ENCODE assay signal across 15 cellular contexts in the genomic region with DNA sequence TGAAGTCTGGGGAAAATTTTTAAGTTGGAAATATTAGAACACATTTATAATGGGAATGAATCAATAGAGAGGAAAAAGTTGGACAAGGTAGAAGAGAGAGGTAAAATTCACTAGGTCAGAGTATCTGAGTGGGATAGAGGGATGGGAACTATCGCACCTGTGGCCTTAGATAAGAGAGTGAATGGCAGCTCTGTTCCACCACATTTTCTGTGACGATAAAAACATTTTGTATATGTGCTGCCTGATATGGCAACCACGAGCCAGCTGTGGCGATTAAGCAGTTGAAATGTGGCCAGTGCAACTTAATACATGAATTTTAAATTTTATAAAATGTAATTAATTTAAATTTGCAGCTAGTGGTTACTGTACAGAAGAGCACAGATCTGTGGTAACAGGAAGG. TPM values are rescaled to one million over a fixed set of nuclear protein-coding genes. Genes with fewer than 3 reads are reported as not detected.
DNase-seq lines count a peak whose midpoint lies in the region; ATAC-seq, FAIRE-seq and TF ChIP-seq lines count a peak whose summit lies in the region.
"Had no signal": no experiment of that assay in that cellular context is flagged by ENCODE, and none has a peak within 500 bp of the region (broad histone marks: within the 10 kb centered on the region; RNA-seq: fewer than 3 reads in every experiment).

No MANE protein-coding gene starts in this region.

- H3K27me3 ChIP-seq in K562 (ENCODE audit: control insufficient read depth in 2 of 2, insufficient read depth in 2 of 2, low read length in 2 of 2): peaks cover 0 to 41% of the 10 kb centered on the region in 2 experiments; a peak in 3 of 5 replicates
- no peaks in the 10 kb centered on the region for H3K27me3 ChIP-seq in neutrophil

- no peak overlapping the region for H3K27ac ChIP-seq in K562 (ENCODE audit: extremely low read depth, low read depth, low read length)
- peak overlapping the region; percentile 92 for H3K27ac ChIP-seq in neutrophil
- H3K27ac ChIP-seq: A549, GM23248 had no signal

- WGBS in K562 (ENCODE audit: insufficient coverage, low coverage, missing lambda C conversion rate): 0% methylated on average over 4 of the region's 4 CpGs

- no peak overlapping the region for H3K4me2 ChIP-seq in K562 (ENCODE audit: insufficient read depth, low read length)
- H3K4me2 ChIP-seq: A549 had no signal

- H2AFZ ChIP-seq in K562 (ENCODE audit: low read depth, low read length): no peak overlapping the region
- H2AFZ ChIP-seq: GM23248 had no signal

- no TSS peak for BruUV-seq in K562 (replicated peaks; lab: Mats Ljungman, UMichigan)

- TF ChIP-seq POLR2A in K562 (conservative IDR thresholded peaks at IDR 0.05): no peak

- no peak for TF ChIP-seq RAD21 in K562 (CRISPR knock-in tag; conservative IDR thresholded peaks at IDR 0.05 in 1 of 2, IDR thresholded peaks at IDR 0.05 in 1 of 2)

- peaks cover 0 to 4% of the 10 kb centered on the region in 2 experiments; a peak in 2 of 5 replicates for H3K4me1 ChIP-seq in K562 (replicated peaks in 1 of 2; ENCODE audit: control insufficient read depth in 2 of 2, insufficient read depth in 2 of 2, low read length in 2 of 2)
- peaks cover 54 to 60% of the 10 kb centered on the region in 2 experiments for H3K4me1 ChIP-seq in neutrophil (ENCODE audit: control insufficient read depth in 1 of 2, insufficient read depth in 1 of 2, low read depth in 1 of 2, low read length in 1 of 2)
- H3K4me1 ChIP-seq: A549 had no signal

- H4K20me1 ChIP-seq in K562 (replicated peaks; ENCODE audit: control insufficient read depth, insufficient read depth, low read length): no peaks in the 10 kb centered on the region

- intact Hi-C loops in K562 (cut with micrococcal nuclease): no loop called here

- CTCF ChIA-PET in K562 (lab: Yijun Ruan, JAX; ENCODE audit: low intra/inter-chr PET ratio): interaction anchor here (0.7 kb wide), 1 partner anchor 459 kb away, joined by 3 read pairs; no protein-coding TSS in a partner anchor

- no peaks in the 10 kb centered on the region for H3K9me1 ChIP-seq in K562 (ENCODE audit: control insufficient read depth, insufficient read depth, low read length)

- FAIRE-seq in K562 (lab: Jason Lieb, UNC): peak; percentile 72
- FAIRE-seq: A549, GM12878, GM18507, H54 had no signal

- ATAC-seq in K562: peak; percentile 79
- ATAC-seq in HG02798 (IDR thresholded peaks at IDR 0.05; ENCODE audit: poor library complexity, unreplicated experiment): no peak
- ATAC-seq: A549, GM12878, HCT116 had no signal

- TF ChIP-seq CTCF in K562 (IDR thresholded peaks at IDR 0.05 in 2 of 3, conservative IDR thresholded peaks at IDR 0.05 in 1 of 3; ENCODE audit: insufficient read depth in 2 of 3, low read depth in 1 of 3, low read length in 3 of 3) (no peak), neutrophil (IDR thresholded peaks at IDR 0.05) (no peak)

- H3K79me2 ChIP-seq in K562 (ENCODE audit: control insufficient read depth, insufficient read depth, low read length): no peaks in the 10 kb centered on the region

- H3K9ac ChIP-seq in K562 (ENCODE audit: insufficient read depth in 1 of 2, low read depth in 2 of 2, low read length in 2 of 2): no peak overlapping the region
- H3K9ac ChIP-seq: GM23248 had no signal

- DNase-seq in Jurkat, Clone E6-1 (ENCODE audit: low read depth, low spot score): peak; percentile 35
- DNase-seq in K562 (ENCODE audit: extremely low read depth in 1 of 4, low spot score in 3 of 4) (peak; percentile 33 to 58 (median 44)), inferior parietal cortex (ENCODE audit: extremely low spot score) (no peak), NCI-H1092 treated with DMSO at 0.1 percent for 48 hours (lab: John Stamatoyannopoulos, UW) (no peak)
- DNase-seq: Calu3; CD8-positive, alpha-beta memory T cell; DMS 273 treated with DMSO at 0.1 percent for 48 hours; GM23248 had no signal

- in situ Hi-C loops in K562 (cut with MboI): no loop called here

- H3K4me3 ChIP-seq in Jurkat, Clone E6-1 (ENCODE audit: low read length): no peak overlapping the region
- H3K4me3 ChIP-seq in K562 (no peak overlapping the region), neutrophil (ENCODE audit: low read depth in 1 of 2, low read length in 1 of 2) (peak overlapping the region; percentile 42 to 51)
- H3K4me3 ChIP-seq: A549, GM12878, GM23248 had no signal

- POLR2A ChIA-PET in K562 (lab: Yijun Ruan, JAX): interaction anchor here (0.5 to 1.1 kb wide), 4 partner anchors 10 to 481 kb away, joined by 3 to 4 read pairs (median 3); no protein-coding TSS in a partner anchor

- H3K36me3 ChIP-seq in K562 (ENCODE audit: control insufficient read depth, insufficient read depth, low read length): no peaks in the 10 kb centered on the region
- no peaks in the 10 kb centered on the region for H3K36me3 ChIP-seq in neutrophil

- peak; percentile 85 for TF ChIP-seq EP300 in K562 (IDR thresholded peaks at IDR 0.05; ENCODE audit: low read length)

- H3K9me3 ChIP-seq in K562 (replicated peaks; ENCODE audit: control insufficient read depth, insufficient read depth, low read depth, low read length) (no peaks in the 10 kb centered on the region; the same call in 1 of the 2 replicates), neutrophil (no peaks in the 10 kb centered on the region)

TF ChIP-seq in K562, 482 proteins besides CTCF, POLR2A, EP300 and RAD21 (continues in another document):
- no peak for TF ChIP-seq SRSF1 (IDR thresholded peaks at IDR 0.05; ENCODE audit: low read depth, low read length)
- TF ChIP-seq, protein P1, sequence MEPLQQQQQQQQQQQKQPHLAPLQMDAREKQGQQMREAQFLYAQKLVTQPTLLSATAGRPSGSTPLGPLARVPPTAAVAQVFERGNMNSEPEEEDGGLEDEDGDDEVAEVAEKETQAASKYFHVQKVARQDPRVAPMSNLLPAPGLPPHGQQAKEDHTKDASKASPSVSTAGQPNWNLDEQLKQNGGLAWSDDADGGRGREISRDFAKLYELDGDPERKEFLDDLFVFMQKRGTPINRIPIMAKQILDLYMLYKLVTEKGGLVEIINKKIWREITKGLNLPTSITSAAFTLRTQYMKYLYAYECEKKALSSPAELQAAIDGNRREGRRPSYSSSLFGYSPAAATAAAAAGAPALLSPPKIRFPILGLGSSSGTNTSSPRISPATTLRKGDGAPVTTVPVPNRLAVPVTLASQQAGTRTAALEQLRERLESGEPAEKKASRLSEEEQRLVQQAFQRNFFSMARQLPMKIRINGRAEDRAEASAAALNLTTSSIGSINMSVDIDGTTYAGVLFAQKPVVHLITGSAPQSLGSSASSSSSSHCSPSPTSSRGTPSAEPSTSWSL (CRISPR knock-in tag; IDR thresholded peaks at IDR 0.05; ENCODE audit: borderline replicate concordance): no peak
- TF ChIP-seq TAL1 (IDR thresholded peaks at IDR 0.05): peak; percentile 97
- no peak for TF ChIP-seq HNRNPUL1 (IDR thresholded peaks at IDR 0.05; ENCODE audit: low read length)
- peak; percentile 62 for TF ChIP-seq ZNF274 (IDR thresholded peaks at IDR 0.05; ENCODE audit: borderline replicate concordance, low read depth, low read length)
- peak; percentile 41 for TF ChIP-seq MEIS2 (IDR thresholded peaks at IDR 0.05; ENCODE audit: partially characterized antibody)
- TF ChIP-seq NCOA6 (IDR thresholded peaks at IDR 0.05): no peak
- TF ChIP-seq CBFA2T2 (conservative IDR thresholded peaks at IDR 0.05): peak; percentile 96
- no peak for TF ChIP-seq MBD2 (IDR thresholded peaks at IDR 0.05; ENCODE audit: borderline replicate concordance, low read depth)

RNA-seq across cellular contexts. Expression of a gene that starts 46.7 kb away (rescaled TPM):
- 8.3 TPM for polyA plus RNA-seq in Jurkat, Clone E6-1 (2012; ENCODE audit: insufficient read depth, insufficient read length)
- total RNA-seq in K562 (2011; cell fraction: chromatin; rRNA removed; ENCODE audit: low replicate concordance): 2.4 and 6.0 TPM in 2 replicates
- 3.8 and 5.0 TPM in 2 replicates for total RNA-seq in K562 (2011; cell fraction: nucleolus; rRNA removed)
- total RNA-seq in K562 (2011; cell fraction: nucleoplasm; rRNA removed): 2.8 and 4.9 TPM in 2 replicates
- 3.5 and 5.3 TPM in 2 replicates for total RNA-seq in K562 (2014; rRNA removed)
- 2.6 TPM in 2 replicates for total RNA-seq in K562 (2014; rRNA removed; fragmentation: Illumina TruSeq; extraction: Trizol)
- 2.6 and 2.9 TPM in 2 replicates for total RNA-seq in K562 (2015; rRNA removed; fragmentation: Illumina TruSeq; extraction: Trizol)
- 3.7 and 4.5 TPM in 2 replicates for total RNA-seq in K562 (2021)
- 2.4 and 2.8 TPM in 2 replicates for polyA plus RNA-seq in K562 (2011; rRNA removed)
- 0.67 and 1.2 TPM in 2 replicates for polyA plus RNA-seq in K562 (2011; cell fraction: cytosol; rRNA removed)
- polyA plus RNA-seq in K562 (2011; cell fraction: nucleus; rRNA removed): 4.8 and 4.9 TPM in 2 replicates
- 1.0 and 2.2 TPM in 2 replicates for polyA plus RNA-seq in K562 (2012)
- 1.9 and 3.3 TPM in 2 replicates for polyA plus RNA-seq in K562 (2014; fragmentation: Illumina TruSeq; extraction: Trizol)
- polyA plus RNA-seq in K562 (2014; fragmentation: Nextera tagmentation; extraction: Ambion mirVana): under 1 TPM; 0.63 to 0.75 TPM
- polyA plus RNA-seq in K562 (2014; rRNA removed): 2.6 and 3.5 TPM in 2 replicates
- polyA minus RNA-seq in K562 (2011; rRNA and poly(A)+ RNA removed): 1.3 and 2.5 TPM in 2 replicates
- polyA minus RNA-seq in K562 (2011; cell fraction: cytosol; rRNA and poly(A)+ RNA removed): 0.57 TPM in 1 of 2 replicates, not detected in the other
- polyA minus RNA-seq in K562 (2011; cell fraction: nucleus; rRNA and poly(A)+ RNA removed): 2.8 and 3.7 TPM in 2 replicates

RNA-seq across cellular contexts. Expression of a gene that starts 56.9 kb away (rescaled TPM):
- polyA plus RNA-seq in Jurkat, Clone E6-1 (2012; ENCODE audit: insufficient read depth, insufficient read length): 14.8 TPM
- total RNA-seq in K562 (2011; cell fraction: chromatin; rRNA removed; ENCODE audit: low replicate concordance): 59.0 and 147 TPM in 2 replicates
- 30.5 and 35.3 TPM in 2 replicates for total RNA-seq in K562 (2011; cell fraction: nucleolus; rRNA removed)
- 75.2 and 130 TPM in 2 replicates for total RNA-seq in K562 (2011; cell fraction: nucleoplasm; rRNA removed)
- total RNA-seq in K562 (2014; rRNA removed) (17.0 and 18.5 TPM in 2 replicates), K562 (2014; rRNA removed; fragmentation: Illumina TruSeq; extraction: Trizol) (17.3 and 17.7 TPM in 2 replicates), K562 (2015; rRNA removed; fragmentation: Illumina TruSeq; extraction: Trizol) (20.3 and 22.6 TPM in 2 replicates), K562 (2021) (11.8 and 13.0 TPM in 2 replicates)
- polyA plus RNA-seq in K562 (2011; rRNA removed) (21.1 and 23.1 TPM in 2 replicates), K562 (2014; fragmentation: Illumina TruSeq; extraction: Trizol) (9.6 and 10.5 TPM in 2 replicates), K562 (2014; fragmentation: Nextera tagmentation; extraction: Ambion mirVana) (10 to 100 TPM; 12.9 to 13.9 TPM), K562 (2014; rRNA removed) (11.9 and 14.6 TPM in 2 replicates)
- polyA plus RNA-seq in K562 (2011; cell fraction: cytosol; rRNA removed): 3.1 and 7.4 TPM in 2 replicates
- polyA plus RNA-seq in K562 (2011; cell fraction: nucleus; rRNA removed): 60.8 and 88.8 TPM in 2 replicates
- polyA plus RNA-seq in K562 (2012): 9.0 and 9.9 TPM in 2 replicates
- 69.5 and 71.9 TPM in 2 replicates for polyA minus RNA-seq in K562 (2011; rRNA and poly(A)+ RNA removed)
- 6.1 and 7.1 TPM in 2 replicates for polyA minus RNA-seq in K562 (2011; cell fraction: cytosol; rRNA and poly(A)+ RNA removed)
- 71.5 and 133 TPM in 2 replicates for polyA minus RNA-seq in K562 (2011; cell fraction: nucleus; rRNA and poly(A)+ RNA removed)

Comparison
In these comparisons a context has a peak if more than half of its experiments do, and no peak if none do; other contexts are left out.
1. DNase-seq: peak in Jurkat, Clone E6-1 (single experiment) and K562 (4 of 4); none in inferior parietal cortex (single experiment) and NCI-H1092 treated with DMSO at 0.1 percent for 48 hours (single experiment).
2. H3K4me3 ChIP-seq: peak in neutrophil (2 of 2); none in Jurkat, Clone E6-1 (single experiment) and K562 (single experiment).